9 cellular contexts compared by ENCODE assay signal in the genomic region with DNA sequence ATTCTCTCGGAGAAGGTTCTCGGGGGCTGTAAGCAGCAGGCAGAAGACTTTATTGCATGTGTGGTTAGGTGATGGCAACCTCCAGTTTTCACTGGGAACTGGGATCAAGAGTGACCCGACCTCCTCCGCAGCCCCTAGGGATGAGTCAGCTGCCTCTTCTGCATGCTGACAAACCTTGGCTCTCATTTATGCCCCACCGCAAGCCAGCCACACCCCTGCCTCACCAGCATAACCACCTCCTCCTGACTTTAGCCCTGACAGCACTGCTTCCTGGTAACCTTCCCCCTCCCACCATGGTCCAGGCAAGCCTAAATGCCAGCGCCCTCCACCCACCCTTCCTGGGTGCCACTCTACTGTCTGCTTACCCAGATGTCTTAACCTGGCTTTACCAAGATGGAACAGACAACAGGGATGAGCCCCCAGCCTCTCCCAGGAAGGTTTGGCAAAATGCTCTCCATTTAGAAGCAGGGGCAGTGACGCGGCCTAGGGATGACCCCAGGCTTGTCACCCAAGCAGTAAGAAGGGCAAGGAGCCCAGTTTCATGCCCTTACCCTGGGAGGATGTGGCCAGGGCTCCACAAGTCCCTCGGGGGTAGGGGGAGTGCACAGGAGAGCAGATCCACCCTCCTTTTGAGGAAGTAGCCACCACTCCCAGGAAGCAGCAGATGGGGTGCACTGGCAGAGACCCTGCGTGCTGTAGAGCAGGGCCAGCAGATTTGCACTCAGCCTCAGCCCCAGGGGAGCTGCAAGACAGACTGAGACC.
DNase-seq lines count a peak whose midpoint lies in the region; ATAC-seq lines count a peak whose summit lies in the region.
"Had no signal": no experiment of that assay in that cellular context is flagged by ENCODE, and none has a peak within 500 bp of the region (broad histone marks: within the 10 kb centered on the region; RNA-seq: fewer than 3 reads in every experiment).

No MANE protein-coding gene starts in this region.

- peak overlapping the region; percentile 51 to 91 (median 82) for H3K4me3 Mint-ChIP-seq in naive B cell

- H3K27ac Mint-ChIP-seq in naive B cell, result peak overlapping the region; percentile 47 to 98 (median 94)

- DNase-seq in SW480 (ENCODE audit: low spot score), result peak; percentile 92
- peak; percentile 79 for DNase-seq in naive B cell
- DNase-seq in HuH-7.5 (ENCODE audit: low spot score), result no peak
- DNase-seq in T-helper 1 cell, result no peak
- no peak for DNase-seq in COR-L47 (lab: John Stamatoyannopoulos, UW)
- DNase-seq: colonic mucosa had no signal

- no peaks in the 10 kb centered on the region for H3K9me3 Mint-ChIP-seq in naive B cell

- H3K4me1 Mint-ChIP-seq in naive B cell, result peaks cover 27 to 42% (median 33%) of the 10 kb centered on the region in 3 donors

- no peaks in the 10 kb centered on the region for H3K27me3 Mint-ChIP-seq in naive B cell

- H3K36me3 Mint-ChIP-seq in naive B cell, result no peaks in the 10 kb centered on the region

- ATAC-seq in GM18858 (IDR thresholded peaks at IDR 0.05; ENCODE audit: unreplicated experiment), result peak; percentile 55
- ATAC-seq in HG03196 (IDR thresholded peaks at IDR 0.05; ENCODE audit: unreplicated experiment), result peak; percentile 80
- ATAC-seq in naive B cell (ENCODE audit: low read depth in 2 of 2), result peak; percentile 99
- no peak for ATAC-seq in HG03135 (IDR thresholded peaks at IDR 0.05; ENCODE audit: unreplicated experiment)

Comparison
In these comparisons a context has a peak if more than half of its experiments do, and no peak if none do; other contexts are left out.
1. DNase-seq: peak in SW480 (single experiment) and naive B cell (single experiment); none in HuH-7.5 (single experiment), T-helper 1 cell (0 of 5) and COR-L47 (single experiment).